In genomic region chr9:89340332-89340731, GRCh38 we compare ENCODE assay signal across 1 cellular context.
TF ChIP-seq lines count a peak whose summit lies in the region.

No MANE protein-coding gene starts in this region.

TF ChIP-seq in WTC11, 78 proteins besides CTCF, POLR2A, EP300 and RAD21 (continued from another document):
- TF ChIP-seq JAZF1 (CRISPR knock-in tag; IDR thresholded peaks at IDR 0.05) (no peak), PRDM15 (CRISPR knock-in tag; IDR thresholded peaks at IDR 0.05) (no peak), ETV6 (CRISPR knock-in tag; IDR thresholded peaks at IDR 0.05) (no peak), ATF2 (CRISPR knock-in tag; IDR thresholded peaks at IDR 0.05; ENCODE audit: borderline replicate concordance, low read depth) (no peak), USF2 (CRISPR knock-in tag; IDR thresholded peaks at IDR 0.05) (no peak), JUN (CRISPR knock-in tag; IDR thresholded peaks at IDR 0.05) (no peak), FOXP4 (CRISPR knock-in tag; IDR thresholded peaks at IDR 0.05) (no peak), MXD4 (CRISPR knock-in tag; IDR thresholded peaks at IDR 0.05; ENCODE audit: borderline replicate concordance) (no peak), ZNF232 (CRISPR knock-in tag; IDR thresholded peaks at IDR 0.05) (no peak), MLX (CRISPR knock-in tag; IDR thresholded peaks at IDR 0.05) (no peak), SMAD4 (CRISPR knock-in tag; IDR thresholded peaks at IDR 0.05) (no peak), TEAD1 (CRISPR knock-in tag; IDR thresholded peaks at IDR 0.05) (no peak), RELA (CRISPR knock-in tag; IDR thresholded peaks at IDR 0.05; ENCODE audit: borderline replicate concordance) (no peak), FOXK1 (CRISPR knock-in tag; IDR thresholded peaks at IDR 0.05) (no peak)
